8 cellular contexts compared by ENCODE assay signal in the genomic region with DNA sequence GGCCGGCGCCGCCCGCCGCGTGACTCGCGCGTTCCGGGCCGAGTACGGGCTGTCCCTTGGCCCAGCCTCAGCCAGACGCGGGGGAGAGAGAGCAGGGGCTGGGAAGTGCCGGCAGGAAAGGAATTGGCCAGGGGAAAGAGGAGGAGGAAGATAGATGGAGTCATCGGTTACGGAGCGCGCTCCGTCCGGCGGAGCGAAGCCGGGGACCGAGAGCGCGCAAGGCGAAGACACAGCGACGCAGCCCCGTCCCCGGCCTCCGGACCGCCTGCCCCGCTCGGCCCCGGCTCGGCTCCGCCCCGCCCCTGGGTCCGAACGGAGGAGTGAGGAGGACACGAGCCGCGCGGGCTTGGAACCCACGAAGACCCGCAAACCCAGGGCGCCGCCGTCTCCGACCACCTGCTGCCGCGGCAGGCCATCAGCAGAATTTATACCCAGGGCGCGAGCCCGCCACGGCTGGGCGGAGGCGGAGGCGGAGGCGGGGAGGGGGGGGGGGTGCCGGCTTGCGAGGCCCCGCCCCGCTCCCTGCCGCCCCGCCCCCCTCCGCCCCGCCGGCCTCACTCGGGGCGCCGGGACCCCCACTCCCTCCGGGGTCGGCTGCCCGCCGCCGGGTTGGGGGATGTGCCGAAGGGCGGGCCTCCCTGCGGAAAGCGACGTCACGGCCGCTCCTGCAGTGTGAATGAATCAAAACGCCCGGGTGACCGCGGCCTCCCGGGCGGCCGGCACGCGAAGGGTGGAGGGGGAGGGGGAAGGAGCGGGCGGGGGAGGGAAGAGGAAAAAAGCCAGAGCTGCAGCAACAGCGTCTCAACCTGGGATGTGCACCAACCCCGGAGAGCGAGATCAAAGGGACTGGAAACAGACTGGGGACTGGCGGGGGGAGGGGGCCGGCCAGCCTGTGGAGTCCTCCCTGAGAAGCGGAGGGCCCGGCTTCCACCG. TPM values are rescaled to one million over a fixed set of nuclear protein-coding genes. Genes with fewer than 3 reads are reported as not detected.
DNase-seq lines count a peak whose midpoint lies in the region; ATAC-seq, FAIRE-seq and TF ChIP-seq lines count a peak whose summit lies in the region.

TSS of gene LHX4 (plus strand) at position 782 of the 933 bp plus-strand sequence. CDS start 266 bp downstream, outside the sequence.

- H3K4me1 Mint-ChIP-seq in natural killer cell, result peaks cover 12 to 23% of the 10 kb centered on the region in 2 donors

- peak within 1 kb of the TSS; percentile 82 for H3K4me3 Mint-ChIP-seq in natural killer cell

- H3K9me3 ChIP-seq in BE2C (peaks cover 2% of the 10 kb centered on the region), WERI-Rb-1 (ENCODE audit: severe bottlenecking) (peaks cover 8% of the 10 kb centered on the region), esophagus squamous epithelium (no peaks in the 10 kb centered on the region)

- no peaks in the 10 kb centered on the region for H3K9me3 Mint-ChIP-seq in natural killer cell

- WGBS in esophagus squamous epithelium, 2 donors, result 0% methylated on average over 40 of the region's 105 CpGs; no CpG with 5 or more reads in 1 of the 2 donors

- H3K27me3 Mint-ChIP-seq in natural killer cell (ENCODE audit: low read depth in 2 of 2), result peaks cover 58 to 67% of the 10 kb centered on the region in 2 donors

- no peaks in the 10 kb centered on the region for H3K36me3 Mint-ChIP-seq in natural killer cell

- TF ChIP-seq CTCF in BE2C (IDR thresholded peaks at IDR 0.05; ENCODE audit: low read depth, low read length), result no peak
- TF ChIP-seq CTCF in WERI-Rb-1 (IDR thresholded peaks at IDR 0.05; ENCODE audit: low read depth, low read length), result no peak
- TF ChIP-seq CTCF in esophagus squamous epithelium (IDR thresholded peaks at IDR 0.05), result no peak
- no peak for TF ChIP-seq CTCF in natural killer cell (IDR thresholded peaks at IDR 0.05)

- no peak for FAIRE-seq in GM19239 (lab: Jason Lieb, UNC)

- H3K27me3 ChIP-seq in BE2C, result peaks cover 93% of the 10 kb centered on the region
- no peaks in the 10 kb centered on the region for H3K27me3 ChIP-seq in WERI-Rb-1 (ENCODE audit: insufficient read depth, low read depth, severe bottlenecking)
- H3K27me3 ChIP-seq in esophagus squamous epithelium, result peaks cover 33 to 100% (median 58%) of the 10 kb centered on the region in 4 donors

- TF ChIP-seq POLR2A in esophagus squamous epithelium (IDR thresholded peaks at IDR 0.05), result no peak
- TF ChIP-seq POLR2A in GM18505 (IDR thresholded peaks at IDR 0.05; ENCODE audit: borderline replicate concordance, extremely low read depth, insufficient read depth, insufficient read length), result no peak

- peak within 1 kb of the TSS; percentile 91 for H3K27ac ChIP-seq in WERI-Rb-1
- H3K27ac ChIP-seq in esophagus squamous epithelium, result no peak within 1 kb of the TSS

- H3K27ac Mint-ChIP-seq in natural killer cell, result no peak within 1 kb of the TSS

- intact Hi-C loops in esophagus squamous epithelium (cut with DNase I) (no loop called here), natural killer cell (cut with micrococcal nuclease) (no loop called here)

- ATAC-seq in natural killer cell, result peak; percentile 64 to 67 (median 65)
- ATAC-seq in GM18505 (IDR thresholded peaks at IDR 0.05; ENCODE audit: unreplicated experiment), result no peak
- ATAC-seq in HG02840 (IDR thresholded peaks at IDR 0.05; ENCODE audit: low FRiP score, unreplicated experiment), result no peak

- DNase-seq in BE2C, result peak; percentile 58
- peak; percentile 67 for DNase-seq in GM19239 (ENCODE audit: insufficient read length, low spot score)
- DNase-seq in NAMALWA (ENCODE audit: low spot score), result peak; percentile 60
- peak; percentile 92 for DNase-seq in WERI-Rb-1
- DNase-seq in esophagus squamous epithelium (lab: John Stamatoyannopoulos, UW), result no peak
- DNase-seq in natural killer cell, result no peak

- H3K36me3 ChIP-seq in BE2C (no peaks in the 10 kb centered on the region), WERI-Rb-1 (no peaks in the 10 kb centered on the region), esophagus squamous epithelium (no peaks in the 10 kb centered on the region)

- peak within 1 kb of the TSS; percentile 53 for H3K4me3 ChIP-seq in BE2C (ENCODE audit: low read depth, low read length)
- H3K4me3 ChIP-seq in WERI-Rb-1 (ENCODE audit: low read depth, low read length), result peak within 1 kb of the TSS; percentile 81
- peak within 1 kb of the TSS; percentile 43 to 70 (median 55) for H3K4me3 ChIP-seq in esophagus squamous epithelium

- H3K4me1 ChIP-seq in BE2C (no peaks in the 10 kb centered on the region), esophagus squamous epithelium (peaks cover 34 to 60% (median 43%) of the 10 kb centered on the region in 3 donors)

RNA-seq across cellular contexts. Expression of gene LHX4, which starts in this region (rescaled TPM):
- polyA plus RNA-seq in BE2C (2012; ENCODE audit: insufficient read depth, insufficient read length, low read depth), result 0.46 TPM
- total RNA-seq in esophagus squamous epithelium, result under 1 TPM in 2 of 4 donors, not detected in 2; 0.18 to 0.38 TPM
- total RNA-seq in natural killer cell, result under 1 TPM in 1 of 3 donors, not detected in 2; 0.08 TPM

Comparison
In these comparisons a context has a peak if more than half of its experiments do, and no peak if none do; other contexts are left out.
1. Peak in ATAC-seq in natural killer cell; RNA of the gene not detected or under 1 TPM.
2. DNase-seq: peak in BE2C (single experiment), GM19239 (single experiment), NAMALWA (single experiment) and WERI-Rb-1 (single experiment); none in esophagus squamous epithelium (single experiment) and natural killer cell (single experiment).
3. Peak in every context shown above with its lines, with median percentiles within 50 percentile points of each other: H3K4me3 ChIP-seq.